9 cellular contexts compared by ENCODE assay signal in genomic region chr12:77999074-77999715, GRCh38.
DNase-seq lines count a peak whose midpoint lies in the region; ATAC-seq lines count a peak whose summit lies in the region.
"Had no signal": no experiment of that assay in that cellular context is flagged by ENCODE, and none has a peak within 500 bp of the region (broad histone marks: within the 10 kb centered on the region; RNA-seq: fewer than 3 reads in every experiment).

No MANE protein-coding gene starts in this region.

- H3K4me1 Mint-ChIP-seq in stimulated activated effector memory CD8-positive, alpha-beta T cell treated with anti-CD3 and anti-CD28 coated beads, Interleukin-12 subunit alpha, Interleukin-12 subunit beta, amount 100 ng/mL, for 72 hours = no peaks in the 10 kb centered on the region
- no peaks in the 10 kb centered on the region for H3K4me1 Mint-ChIP-seq in T-cell

- POLR2A ChIA-PET in T-cell (lab: Charles Lee) = no interaction called here

- H3K27me3 Mint-ChIP-seq in T-cell = no peaks in the 10 kb centered on the region

- H3K27ac Mint-ChIP-seq in stimulated activated effector memory CD8-positive, alpha-beta T cell treated with anti-CD3 and anti-CD28 coated beads, Interleukin-12 subunit alpha, Interleukin-12 subunit beta, amount 100 ng/mL, for 72 hours = no peak overlapping the region
- H3K27ac Mint-ChIP-seq in T-cell = no peak overlapping the region

- H3K4me3 Mint-ChIP-seq in stimulated activated effector memory CD8-positive, alpha-beta T cell treated with anti-CD3 and anti-CD28 coated beads, Interleukin-12 subunit alpha, Interleukin-12 subunit beta, amount 100 ng/mL, for 72 hours = no peak overlapping the region
- H3K4me3 Mint-ChIP-seq in T-cell = no peak overlapping the region

- ATAC-seq in GM19035 (IDR thresholded peaks at IDR 0.05; ENCODE audit: unreplicated experiment) = peak; percentile 57
- peak; percentile 66 for ATAC-seq in HG02884 (IDR thresholded peaks at IDR 0.05; ENCODE audit: unreplicated experiment)
- peak; percentile 45 for ATAC-seq in stimulated activated effector memory CD8-positive, alpha-beta T cell treated with anti-CD3 and anti-CD28 coated beads, Interleukin-12 subunit alpha, Interleukin-12 subunit beta, amount 100 ng/mL, for 72 hours
- ATAC-seq in T-cell (replicated peaks in 1 of 4) = no peak

- CTCF ChIA-PET in T-cell (lab: Charles Lee) = no interaction called here

- DNase-seq in MV-4-11 (lab: John Stamatoyannopoulos, UW) (peak; percentile 91), HUDEP-2 (lab: John Stamatoyannopoulos, UW; ENCODE audit: unreplicated experiment in 76 of 76) (no peak), T-cell (no peak), NCI-H2107 treated with DMSO at 0.1 percent for 48 hours (lab: John Stamatoyannopoulos, UW; ENCODE audit: unreplicated experiment) (no peak), DMS79 (lab: John Stamatoyannopoulos, UW) (no peak)
- no peak for DNase-seq in stimulated activated effector memory CD8-positive, alpha-beta T cell treated with anti-CD3 and anti-CD28 coated beads, Interleukin-12 subunit alpha, Interleukin-12 subunit beta, amount 100 ng/mL, for 72 hours (ENCODE audit: low spot score in 2 of 2)
- DNase-seq: dorsolateral prefrontal cortex had no signal

- peaks cover 5% of the 10 kb centered on the region for H3K9me3 Mint-ChIP-seq in stimulated activated effector memory CD8-positive, alpha-beta T cell treated with anti-CD3 and anti-CD28 coated beads, Interleukin-12 subunit alpha, Interleukin-12 subunit beta, amount 100 ng/mL, for 72 hours
- peaks cover 0 to 3% (median under 1%) of the 10 kb centered on the region in 3 donors for H3K9me3 Mint-ChIP-seq in T-cell

- H3K36me3 Mint-ChIP-seq in stimulated activated effector memory CD8-positive, alpha-beta T cell treated with anti-CD3 and anti-CD28 coated beads, Interleukin-12 subunit alpha, Interleukin-12 subunit beta, amount 100 ng/mL, for 72 hours = no peaks in the 10 kb centered on the region
- H3K36me3 Mint-ChIP-seq in T-cell = no peaks in the 10 kb centered on the region

Comparison
In these comparisons a context has a peak if more than half of its experiments do, and no peak if none do; other contexts are left out.
1. ATAC-seq: peak in GM19035 (single experiment), HG02884 (single experiment) and stimulated activated effector memory CD8-positive, alpha-beta T cell treated with anti-CD3 and anti-CD28 coated beads, Interleukin-12 subunit alpha, Interleukin-12 subunit beta, amount 100 ng/mL, for 72 hours (single experiment); none in T-cell (0 of 4).